1 cellular context compared by ENCODE assay signal in genomic region chr1:150127464-150127863, GRCh38.
TF ChIP-seq lines count a peak whose summit lies in the region.

No MANE protein-coding gene starts in this region.

TF ChIP-seq in HCT116, 20 proteins besides CTCF, POLR2A, EP300 and RAD21 (continued from another document):
- TF ChIP-seq ZBTB33 (IDR thresholded peaks at IDR 0.05; ENCODE audit: extremely low read depth, insufficient replicate concordance, low read length) = no peak
- TF ChIP-seq SIN3A (IDR thresholded peaks at IDR 0.05; ENCODE audit: low read depth) = no peak
TF ChIP-seq in HCT116: peak in this region for 0.
